In genomic region chr19:13588953-13589833, GRCh38 we compare ENCODE assay signal across 8 cellular contexts.
DNase-seq lines count a peak whose midpoint lies in the region; ATAC-seq and TF ChIP-seq lines count a peak whose summit lies in the region.

No MANE protein-coding gene starts in this region.

- no peak overlapping the region for H3K27ac Mint-ChIP-seq in immature natural killer cell

- no peaks in the 10 kb centered on the region for H3K4me1 Mint-ChIP-seq in immature natural killer cell

- peak; percentile 17 for DNase-seq in DMS79 treated with DMSO at 0.1 percent for 48 hours (lab: John Stamatoyannopoulos, UW)
- DNase-seq in DMS79 (lab: John Stamatoyannopoulos, UW): no peak
- peak; percentile 30 for DNase-seq in NCI-H1048 (lab: John Stamatoyannopoulos, UW)
- peak; percentile 17 for DNase-seq in brain pericyte (ENCODE audit: low read depth, low spot score)
- peak; percentile 65 to 76 (median 69) for DNase-seq in immature natural killer cell
- DNase-seq in stimulated activated CD4-positive, alpha-beta T cell treated with anti-CD3 and anti-CD28 coated beads, Interleukin-15, amount 100 ng/mL, for 24 hours: peak; percentile 85

- H3K9me3 Mint-ChIP-seq in immature natural killer cell: no peaks in the 10 kb centered on the region

- no peak overlapping the region for H3K4me3 Mint-ChIP-seq in immature natural killer cell

- peak; percentile 98 for TF ChIP-seq CTCF in VCaP (conservative IDR thresholded peaks at IDR 0.05)

- no peak overlapping the region for H3K27ac ChIP-seq in VCaP

- H3K27me3 Mint-ChIP-seq in immature natural killer cell (ENCODE audit: low read depth in 3 of 3): peaks cover 1 to 8% (median 4%) of the 10 kb centered on the region in 3 donors

- ATAC-seq in HG03354 (IDR thresholded peaks at IDR 0.05; ENCODE audit: poor library complexity, severe bottlenecking, unreplicated experiment): no peak

- no peaks in the 10 kb centered on the region for H3K36me3 Mint-ChIP-seq in immature natural killer cell
